ENCODE assay signal across 17 cellular contexts in genomic region chr18:74526478-74526877, GRCh38. TPM values are rescaled to one million over a fixed set of nuclear protein-coding genes. Genes with fewer than 3 reads are reported as not detected.
DNase-seq lines count a peak whose midpoint lies in the region; ATAC-seq and TF ChIP-seq lines count a peak whose summit lies in the region.
"Had no signal": no experiment of that assay in that cellular context is flagged by ENCODE, and none has a peak within 500 bp of the region (broad histone marks: within the 10 kb centered on the region; RNA-seq: fewer than 3 reads in every experiment).

No MANE protein-coding gene starts in this region.

- no peaks in the 10 kb centered on the region for H3K79me2 ChIP-seq in mammary epithelial cell (ENCODE audit: insufficient read depth, low read length)

- dilution Hi-C loops in mammary epithelial cell (cut with HindIII; ENCODE audit: low sequenced_read_pairs) = no loop called here

- H3K9me3 ChIP-seq in body of pancreas (no peaks in the 10 kb centered on the region), mammary epithelial cell (replicated peaks; ENCODE audit: insufficient read depth, low read length) (no peaks in the 10 kb centered on the region)
- H3K9me3 ChIP-seq: A549, BE2C had no signal

- H3K9ac ChIP-seq in mammary epithelial cell (ENCODE audit: insufficient read depth, low read length) = no peak overlapping the region

- no peaks in the 10 kb centered on the region for H3K27me3 Mint-ChIP-seq in mesothelial cell of epicardium (ENCODE audit: low read depth)
- peaks cover 5 to 6% of the 10 kb centered on the region in 2 donors for H3K27me3 Mint-ChIP-seq in stimulated activated naive B cell treated with anti-CD40 and anti-IgM and Interleukin-4, amounts not matched to agents 10 μg/mL and 1 μg/mL and 100 μg/mL, for 72 hours

- H2AFZ ChIP-seq in mammary epithelial cell (ENCODE audit: low read depth, low read length) = no peak overlapping the region

- ATAC-seq in body of pancreas (peak; percentile 56), GM19328 (IDR thresholded peaks at IDR 0.05; ENCODE audit: unreplicated experiment) (no peak)
- ATAC-seq in stimulated activated naive B cell treated with anti-CD40 and anti-IgM and Interleukin-4, amounts not matched to agents 10 μg/mL and 1 μg/mL and 100 μg/mL, for 72 hours (replicated peaks) = no peak
- ATAC-seq: A549; CD8-positive, alpha-beta T cell; HCT116 had no signal

- H3K36me3 ChIP-seq in body of pancreas (replicated peaks in 1 of 2; ENCODE audit: insufficient read depth in 1 of 2, low read depth in 2 of 2) (no peaks in the 10 kb centered on the region), mammary epithelial cell (ENCODE audit: insufficient read depth, low read length) (no peaks in the 10 kb centered on the region)
- H3K36me3 ChIP-seq: BE2C had no signal

- peaks cover 19% of the 10 kb centered on the region for H3K36me3 Mint-ChIP-seq in mesothelial cell of epicardium
- peaks cover 16 to 36% of the 10 kb centered on the region in 2 donors for H3K36me3 Mint-ChIP-seq in stimulated activated naive B cell treated with anti-CD40 and anti-IgM and Interleukin-4, amounts not matched to agents 10 μg/mL and 1 μg/mL and 100 μg/mL, for 72 hours

- DNase-seq in body of pancreas (no peak), mesothelial cell of epicardium (ENCODE audit: low spot score in 2 of 2, unreplicated experiment in 2 of 2) (no peak), NCI-H774 (lab: John Stamatoyannopoulos, UW) (no peak), mucosa of gallbladder (ENCODE audit: low spot score) (no peak), mammary epithelial cell (no peak)
- DNase-seq in stimulated activated naive B cell treated with anti-CD40 and anti-IgM and Interleukin-4, amounts not matched to agents 10 μg/mL and 1 μg/mL and 100 μg/mL, for 72 hours = no peak
- DNase-seq: BE2C; CD8-positive, alpha-beta T cell; COR-L47; DND-41; GDM1 had no signal

- no peak overlapping the region for H3K4me2 ChIP-seq in mammary epithelial cell (ENCODE audit: insufficient read depth, low read depth, low read length)
- H3K4me2 ChIP-seq: A549 had no signal

- TF ChIP-seq POLR2A in body of pancreas (IDR thresholded peaks at IDR 0.05) = no peak

- peak overlapping the region; percentile 62 for H3K27ac Mint-ChIP-seq in mesothelial cell of epicardium
- peak overlapping the region; percentile 37 for H3K27ac Mint-ChIP-seq in stimulated activated naive B cell treated with anti-CD40 and anti-IgM and Interleukin-4, amounts not matched to agents 10 μg/mL and 1 μg/mL and 100 μg/mL, for 72 hours
- H3K27ac Mint-ChIP-seq: CD8-positive, alpha-beta T cell had no signal

- H3K9me3 Mint-ChIP-seq in mesothelial cell of epicardium = peaks cover 26% of the 10 kb centered on the region
- H3K9me3 Mint-ChIP-seq in stimulated activated naive B cell treated with anti-CD40 and anti-IgM and Interleukin-4, amounts not matched to agents 10 μg/mL and 1 μg/mL and 100 μg/mL, for 72 hours = peaks cover 0 to 5% of the 10 kb centered on the region in 2 donors
- H3K9me3 Mint-ChIP-seq: CD8-positive, alpha-beta T cell had no signal

- H3K4me1 ChIP-seq in body of pancreas (peaks cover 36% of the 10 kb centered on the region), mammary epithelial cell (ENCODE audit: insufficient read depth, low read length) (no peaks in the 10 kb centered on the region)
- H3K4me1 ChIP-seq: A549, BE2C had no signal

- H3K27ac ChIP-seq in body of pancreas (peak overlapping the region in 2 of 4 donors; percentile 17 to 32), mammary epithelial cell (ENCODE audit: insufficient read depth, low read depth, low read length) (no peak overlapping the region)
- H3K27ac ChIP-seq: A549, C4-2B, HL-60 had no signal

- CTCF ChIA-PET in mammary epithelial cell (lab: Charles Lee; ENCODE audit: low non-redundant PET) = no interaction called here

- in situ Hi-C loops in mammary epithelial cell (cut with MboI; ENCODE audit: low sequenced_read_pairs in 2 of 2) = no loop called here

- H3K4me3 ChIP-seq in body of pancreas (no peak overlapping the region), mammary epithelial cell (replicated peaks in 1 of 3; ENCODE audit: insufficient read depth in 1 of 3, low read depth in 2 of 3, low read length in 3 of 3) (no peak overlapping the region)
- H3K4me3 ChIP-seq: A549 had no signal

- no peak overlapping the region for H3K4me3 Mint-ChIP-seq in mesothelial cell of epicardium
- H3K4me3 Mint-ChIP-seq in stimulated activated naive B cell treated with anti-CD40 and anti-IgM and Interleukin-4, amounts not matched to agents 10 μg/mL and 1 μg/mL and 100 μg/mL, for 72 hours = no peak overlapping the region
- H3K4me3 Mint-ChIP-seq: CD8-positive, alpha-beta T cell had no signal

- H4K20me1 ChIP-seq in mammary epithelial cell (ENCODE audit: insufficient read depth, low read length) = no peaks in the 10 kb centered on the region

- intact Hi-C loops in body of pancreas (cut with DNase I) = no loop called here
- intact Hi-C loops in mammary epithelial cell (cut with micrococcal nuclease) = no loop called here

- 22 to 31% methylated on average over 3 of the region's 3 CpGs for WGBS in body of pancreas, 2 donors
- 39% methylated on average over 3 of the region's 3 CpGs for WGBS in mammary epithelial cell (ENCODE audit: low coverage, missing lambda C conversion rate)

- H3K27me3 ChIP-seq in body of pancreas (no peaks in the 10 kb centered on the region), mammary epithelial cell (ENCODE audit: insufficient read depth, low read length) (peaks cover 4% of the 10 kb centered on the region)
- H3K27me3 ChIP-seq: BE2C had no signal

- BruUV-seq in mammary epithelial cell (replicated peaks; lab: Mats Ljungman, UMichigan) = no TSS peak

- peaks cover 36% of the 10 kb centered on the region for H3K4me1 Mint-ChIP-seq in mesothelial cell of epicardium
- H3K4me1 Mint-ChIP-seq in stimulated activated naive B cell treated with anti-CD40 and anti-IgM and Interleukin-4, amounts not matched to agents 10 μg/mL and 1 μg/mL and 100 μg/mL, for 72 hours = peaks cover 8 to 9% of the 10 kb centered on the region in 2 donors

- TF ChIP-seq CTCF in body of pancreas (IDR thresholded peaks at IDR 0.05) (no peak), mesothelial cell of epicardium (IDR thresholded peaks at IDR 0.05; ENCODE audit: unreplicated experiment) (no peak), mammary epithelial cell (conservative IDR thresholded peaks at IDR 0.05 in 1 of 2, IDR thresholded peaks at IDR 0.05 in 1 of 2; ENCODE audit: extremely low read depth in 1 of 2, insufficient read depth in 1 of 2, low read depth in 1 of 2, low read length in 2 of 2) (no peak)

RNA-seq across cellular contexts. Expression of gene CNDP1, which starts 7.8 kb away (rescaled TPM):
- total RNA-seq in body of pancreas (under 1 TPM in 1 of 2 donors, not detected in 1; under 0.01 TPM), mesothelial cell of epicardium (0.40 to 0.75 TPM (median 0.41 TPM) in 3 replicates), mucosa of gallbladder (4.0 TPM), mammary epithelial cell (under 1 TPM in 1 of 2 donors, not detected in 1; under 0.01 TPM)
- not detected for polyA plus RNA-seq in mammary epithelial cell
- polyA minus RNA-seq in mammary epithelial cell = not detected
- polyA plus RNA-seq: AG04450 had no signal

RNA-seq across cellular contexts. Expression of gene CNDP2, which starts 30.3 kb away (rescaled TPM):
- total RNA-seq in body of pancreas (100 to 1,000 TPM in 1 of 2 donors, 10 to 100 TPM in 1; 83.0 to 145 TPM), mesothelial cell of epicardium (195 to 198 TPM (median 197 TPM) in 3 replicates), mucosa of gallbladder (389 TPM), mammary epithelial cell (100 to 1,000 TPM; 130 to 159 TPM)
- polyA plus RNA-seq in mammary epithelial cell = 97.7 TPM
- polyA minus RNA-seq in mammary epithelial cell = 111 TPM
